In the genomic region with DNA sequence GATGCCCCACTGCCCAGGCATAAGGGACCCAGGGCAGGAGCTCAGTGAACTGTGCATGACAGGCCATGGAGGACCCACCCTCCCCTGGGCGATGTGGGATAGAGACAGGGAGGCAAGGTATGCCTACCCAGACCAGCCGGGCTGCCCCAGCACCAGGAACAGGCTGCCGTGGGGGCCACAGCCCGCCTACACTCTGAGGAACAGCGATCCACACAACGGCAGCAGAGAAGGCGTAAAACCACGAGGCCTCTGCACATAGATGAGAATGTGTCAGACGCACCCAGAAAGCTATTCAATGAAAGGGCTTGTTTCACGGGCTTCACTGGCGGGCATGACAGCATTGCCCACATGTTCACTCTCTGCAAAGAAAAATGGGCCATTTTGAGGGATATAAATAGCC, we compare ENCODE assay signal across 12 cellular contexts. TPM values are rescaled to one million over a fixed set of nuclear protein-coding genes. Genes with fewer than 3 reads are reported as not detected.
DNase-seq lines count a peak whose midpoint lies in the region; ATAC-seq, FAIRE-seq and TF ChIP-seq lines count a peak whose summit lies in the region.
"Had no signal": no experiment of that assay in that cellular context is flagged by ENCODE, and none has a peak within 500 bp of the region (broad histone marks: within the 10 kb centered on the region; RNA-seq: fewer than 3 reads in every experiment).

No MANE protein-coding gene starts in this region.

- no peak for TF ChIP-seq POLR2A in GM12891 (IDR thresholded peaks at IDR 0.05; ENCODE audit: low read depth, low read length)

- H2BK15ac ChIP-seq in mesenchymal stem cell (ENCODE audit: low read depth, poor library complexity, severe bottlenecking), result no peak overlapping the region

- DNase-seq in GM12891 (ENCODE audit: insufficient read length, low spot score) (no peak), SK-MEL-5 (ENCODE audit: low read depth, low spot score) (peak; percentile 91), anterior cingulate cortex (lab: John Stamatoyannopoulos, UW) (peak in 51 of 58 donors; percentile 32 to 94 (median 80)), putamen (ENCODE audit: low spot score) (peak; percentile 96), COLO668 (lab: John Stamatoyannopoulos, UW; ENCODE audit: unreplicated experiment) (no peak), mesenchymal stem cell (no peak), RCC 7860 (ENCODE audit: low spot score) (no peak)
- DNase-seq: gastrocnemius medialis, naive B cell, NCI-H2029 had no signal

- no peak overlapping the region for H4K8ac ChIP-seq in mesenchymal stem cell (ENCODE audit: low read length)

- peaks cover 31% of the 10 kb centered on the region for H3K79me1 ChIP-seq in mesenchymal stem cell (replicated peaks; ENCODE audit: low read length, poor library complexity, severe bottlenecking)

- no peak overlapping the region for H2BK120ac ChIP-seq in mesenchymal stem cell (ENCODE audit: low read depth, low read length)

- H3K4me2 ChIP-seq in mesenchymal stem cell (ENCODE audit: low read length, poor library complexity, severe bottlenecking), result no peak overlapping the region

- no peak overlapping the region for H2BK5ac ChIP-seq in mesenchymal stem cell (ENCODE audit: low read depth, low read length, poor library complexity, severe bottlenecking)

- H2AFZ ChIP-seq in mesenchymal stem cell (ENCODE audit: low read depth, low read length), result no peak overlapping the region

- no peak overlapping the region for H4K91ac ChIP-seq in mesenchymal stem cell (ENCODE audit: low read length)

- no peak for ATAC-seq in GM18909 (IDR thresholded peaks at IDR 0.05; ENCODE audit: poor library complexity, unreplicated experiment)
- ATAC-seq: gastrocnemius medialis had no signal

- no peak overlapping the region for H3K4ac ChIP-seq in mesenchymal stem cell (ENCODE audit: low read depth in 1 of 2, low read length in 2 of 2)

- H3K4me1 ChIP-seq in mesenchymal stem cell (ENCODE audit: control insufficient read depth, insufficient read depth, low read depth, low read length), result peaks cover 11% of the 10 kb centered on the region

- H3K14ac ChIP-seq in mesenchymal stem cell (ENCODE audit: low read length in 2 of 2), result peak overlapping the region in 1 of 2 experiments; percentile 2

- H3K9me3 ChIP-seq in mesenchymal stem cell (ENCODE audit: control insufficient read depth, low read length), result no peaks in the 10 kb centered on the region
- H3K9me3 ChIP-seq: gastrocnemius medialis had no signal

- peaks cover 0 to 24% of the 10 kb centered on the region in 2 experiments for H3K36me3 ChIP-seq in mesenchymal stem cell (ENCODE audit: control insufficient read depth in 1 of 2, insufficient read depth in 2 of 2, low read depth in 1 of 2, low read length in 2 of 2)
- H3K36me3 ChIP-seq: gastrocnemius medialis had no signal

- no peak overlapping the region for H3K4me3 ChIP-seq in mesenchymal stem cell (ENCODE audit: insufficient read depth in 1 of 2, low read depth in 1 of 2, low read length in 2 of 2)
- H3K4me3 ChIP-seq: gastrocnemius medialis, SK-N-MC had no signal

- no peak overlapping the region for H3K9ac ChIP-seq in mesenchymal stem cell (ENCODE audit: low read length)

- FAIRE-seq in GM12891 (lab: Jason Lieb, UNC), result peak; percentile 66
- FAIRE-seq in RCC 7860 (lab: Jason Lieb, UNC), result no peak

- no peak overlapping the region for H2AK5ac ChIP-seq in mesenchymal stem cell (ENCODE audit: low read length, severe bottlenecking)

- no peak overlapping the region for H3K27ac ChIP-seq in mesenchymal stem cell (ENCODE audit: low read length, poor library complexity, severe bottlenecking)
- H3K27ac ChIP-seq: gastrocnemius medialis, SK-N-MC had no signal

- H3K23ac ChIP-seq in mesenchymal stem cell (ENCODE audit: low read length in 2 of 2), result no peak overlapping the region

- in situ Hi-C loops in SK-MEL-5 (cut with HindIII; ENCODE audit: low pct_unique_long_range_greater_than_20kb, low sequenced_read_pairs), result loop anchor here (25.0 kb wide), 1 partner anchor 114 kb away; no protein-coding TSS in a partner anchor

- no peak overlapping the region for H2BK12ac ChIP-seq in mesenchymal stem cell (ENCODE audit: low read length in 2 of 2)

- H3K27me3 ChIP-seq in mesenchymal stem cell (ENCODE audit: control insufficient read depth in 1 of 2, insufficient read depth in 1 of 2, low read length in 2 of 2), result peaks cover 0 to 5% of the 10 kb centered on the region in 2 experiments
- H3K27me3 ChIP-seq: gastrocnemius medialis had no signal

- WGBS in mesenchymal stem cell, result 80% methylated on average over 11 of the region's 11 CpGs

- peak overlapping the region in 1 of 2 experiments; percentile 7 for H3K18ac ChIP-seq in mesenchymal stem cell (ENCODE audit: low read depth in 1 of 2, low read length in 2 of 2)

TF ChIP-seq in GM12891, 5 proteins besides CTCF, POLR2A, EP300 and RAD21:
- no peak for TF ChIP-seq PAX5 (IDR thresholded peaks at IDR 0.05; ENCODE audit: insufficient read depth, low read length, severe bottlenecking)
- TF ChIP-seq TAF1 (IDR thresholded peaks at IDR 0.05; ENCODE audit: low read depth, low read length), result no peak
- no peak for TF ChIP-seq POU2F2 (IDR thresholded peaks at IDR 0.05; ENCODE audit: low read depth, low read length)
- TF ChIP-seq POLR2AphosphoS5 (IDR thresholded peaks at IDR 0.05; ENCODE audit: low read depth, low read length), result no peak
- TF ChIP-seq SPI1 (IDR thresholded peaks at IDR 0.05; ENCODE audit: low read depth, low read length), result no peak
TF ChIP-seq in GM12891: peak in this region for 0.

RNA-seq across cellular contexts. Expression of gene SEMA4D, which starts 49.5 kb away (rescaled TPM):
- 42.2 TPM for polyA plus RNA-seq in GM12891 (2012; ENCODE audit: low read depth, missing spikeins)
- total RNA-seq in SK-MEL-5 (2014; rRNA removed; shearing (Covaris generic)), result 0.98 and 1.3 TPM in 2 replicates
- 5.5 and 7.7 TPM in 2 replicates for polyA plus RNA-seq in SK-MEL-5 (2015; cell fraction: cytosol; rRNA removed)
- polyA plus RNA-seq in SK-MEL-5 (2015; cell fraction: nucleus; rRNA removed), result 9.3 and 12.7 TPM in 2 replicates
- polyA plus RNA-seq in mesenchymal stem cell (2013, experiment 1 of 2), result 3.2 TPM
- polyA plus RNA-seq in mesenchymal stem cell (2013, experiment 2 of 2), result 3.2 TPM

Comparison
In these comparisons a context has a peak if more than half of its experiments do, and no peak if none do; other contexts are left out.
1. DNase-seq: peak in SK-MEL-5 (single experiment), anterior cingulate cortex (51 of 58) and putamen (single experiment); none in GM12891 (single experiment), COLO668 (single experiment), mesenchymal stem cell (single experiment) and RCC 7860 (single experiment).